Comparison of ENCODE assay signal across 17 cellular contexts in the genomic region with DNA sequence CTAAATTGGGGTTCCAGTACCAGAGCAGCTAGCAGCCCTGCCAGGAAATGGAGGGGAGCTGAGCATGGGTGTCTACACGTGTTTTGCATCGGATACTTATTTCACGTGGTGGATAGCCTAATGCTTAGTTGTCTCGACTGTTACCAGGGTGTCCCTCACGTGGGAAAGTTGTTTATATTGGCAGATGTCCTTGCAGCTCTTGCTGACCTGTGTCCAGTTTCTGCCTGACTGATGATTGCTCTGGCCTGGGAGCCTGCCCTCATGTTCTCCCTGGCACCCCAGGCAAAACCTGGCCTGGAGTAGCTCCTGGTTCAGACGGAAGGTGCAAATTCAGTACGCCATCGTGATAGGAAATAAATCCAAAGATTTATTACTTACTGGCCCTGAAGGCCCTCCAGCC. TPM values are rescaled to one million over a fixed set of nuclear protein-coding genes. Genes with fewer than 3 reads are reported as not detected.
"Had no signal": no experiment of that assay in that cellular context is flagged by ENCODE, and none has a peak within 500 bp of the region (broad histone marks: within the 10 kb centered on the region; RNA-seq: fewer than 3 reads in every experiment).

No MANE protein-coding gene starts in this region.

- H3K4me3 ChIP-seq: hepatocyte, thoracic aorta, upper lobe of left lung had no signal

- H3K9me3 ChIP-seq: thoracic aorta, upper lobe of left lung had no signal

- ATAC-seq: activated CD4-positive, CD25-positive, alpha-beta regulatory T cell treated with anti-CD3 and anti-CD28 coated beads, Interleukin-2, amount 50 U/mL, for 24 hours; activated CD8-positive, alpha-beta memory T cell treated with anti-CD3 and anti-CD28 coated beads, Interleukin-2, amount 10 ng/mL, durations not matched to agents 7 days and 5 days had no signal

- H3K4me2 ChIP-seq: hepatocyte had no signal

- H3K27me3 ChIP-seq: upper lobe of left lung had no signal

- H3K27ac ChIP-seq: hepatocyte, thoracic aorta, upper lobe of left lung had no signal

- H3K4me1 ChIP-seq: upper lobe of left lung had no signal

- H3K36me3 ChIP-seq: thoracic aorta, upper lobe of left lung had no signal

- DNase-seq: activated CD4-positive, alpha-beta memory T cell treated with anti-CD3 and anti-CD28 coated beads, Interleukin-2, amount 10 ng/mL, durations not matched to agents 7 days and 5 days; activated CD4-positive, alpha-beta T cell treated with anti-CD3 and anti-CD28 coated beads, Interleukin-2, amount 10 ng/mL, durations not matched to agents 24 days and 14 days; activated CD8-positive, alpha-beta memory T cell treated with anti-CD3 and anti-CD28 coated beads, Interleukin-2, amount 10 ng/mL, durations not matched to agents 7 days and 5 days; activated effector memory CD4-positive, alpha-beta T cell treated with anti-CD3 and anti-CD28 coated beads, Interleukin-2, amount 50 U/mL, for 16 hours; activated naive CD4-positive, alpha-beta T cell treated with anti-CD3 and anti-CD28 coated beads, Interleukin-2, amount 10 ng/mL, durations not matched to agents 7 days and 5 days; activated T-cell treated with anti-CD3 and anti-CD28 coated beads for 4 hours; effector CD4-positive, alpha-beta T cell; erythroblast; foreskin melanocyte; kidney glomerular epithelial cell; occipital lobe; stimulated activated CD4-positive, alpha-beta T cell treated with anti-CD3 and anti-CD28 coated beads, Interleukin-4, amount 100 ng/mL, for 24 hours; stimulated activated naive CD4-positive, alpha-beta T cell treated with Interleukin-2 at 50 U/mL for 16 hours; upper lobe of left lung had no signal

RNA-seq across cellular contexts. Expression of a gene that starts 11.8 kb away (rescaled TPM):
- total RNA-seq: activated CD4-positive, alpha-beta memory T cell treated with anti-CD3 and anti-CD28 coated beads, Interleukin-2, amount 10 ng/mL, durations not matched to agents 7 days and 5 days had no signal
